ENCODE assay signal across 8 cellular contexts in genomic region chr10:87659571-87660483, GRCh38. TPM values are rescaled to one million over a fixed set of nuclear protein-coding genes. Genes with fewer than 3 reads are reported as not detected.
DNase-seq lines count a peak whose midpoint lies in the region; ATAC-seq and TF ChIP-seq lines count a peak whose summit lies in the region.

Gene PAPSS2, plus strand, starts transcription at chr10:87659878. Its CDS starts 104 bp downstream, at chr10:87659982.

- H3K9me3 ChIP-seq in effector memory CD4-positive, alpha-beta T cell (ENCODE audit: control insufficient read depth, low read length), result no peaks in the 10 kb centered on the region
- no peaks in the 10 kb centered on the region for H3K9me3 ChIP-seq in lung (ENCODE audit: control insufficient read depth in 2 of 2, insufficient read depth in 1 of 2, low read length in 1 of 2)

- peaks cover 19% of the 10 kb centered on the region for H3K4me1 Mint-ChIP-seq in stimulated activated naive CD8-positive, alpha-beta T cell treated with anti-CD3 and anti-CD28 coated beads, Interleukin-15, amount 100 ng/mL, for 72 hours

- H3K36me3 ChIP-seq in effector memory CD4-positive, alpha-beta T cell (ENCODE audit: control insufficient read depth, insufficient read depth, low read length), result no peaks in the 10 kb centered on the region
- no peaks in the 10 kb centered on the region for H3K36me3 ChIP-seq in lung (ENCODE audit: control insufficient read depth in 2 of 2, insufficient read depth in 2 of 2, low read length in 2 of 2)

- no peaks in the 10 kb centered on the region for H3K9me3 Mint-ChIP-seq in stimulated activated naive CD8-positive, alpha-beta T cell treated with anti-CD3 and anti-CD28 coated beads, Interleukin-15, amount 100 ng/mL, for 72 hours

- H3K27ac ChIP-seq in VCaP, result peak within 1 kb of the TSS; percentile 65
- H3K27ac ChIP-seq in effector memory CD4-positive, alpha-beta T cell (ENCODE audit: insufficient read depth, low read length, poor library complexity, severe bottlenecking), result no peak within 1 kb of the TSS
- peak within 1 kb of the TSS; percentile 41 to 94 for H3K27ac ChIP-seq in lung (ENCODE audit: low read depth in 1 of 2, low read length in 1 of 2)

- TF ChIP-seq CTCF in VCaP (conservative IDR thresholded peaks at IDR 0.05) (no peak), lung (IDR thresholded peaks at IDR 0.05; ENCODE audit: control extremely low read depth, extremely low read depth) (no peak)

- H3K4me3 ChIP-seq in effector memory CD4-positive, alpha-beta T cell (ENCODE audit: insufficient read depth, low read depth, low read length, poor library complexity, severe bottlenecking), result peak within 1 kb of the TSS; percentile 61
- H3K4me3 ChIP-seq in lung, result peak within 1 kb of the TSS; percentile 92

- DNase-seq in EL (peak; percentile 83), HT1080 (ENCODE audit: low read depth) (peak; percentile 65), lung (ENCODE audit: low spot score) (peak; percentile 73), NCI-H446 treated with DMSO at 0.1 percent for 48 hours (lab: John Stamatoyannopoulos, UW) (no peak)
- no peak for DNase-seq in effector memory CD4-positive, alpha-beta T cell
- DNase-seq in stimulated activated naive CD8-positive, alpha-beta T cell treated with anti-CD3 and anti-CD28 coated beads, Interleukin-15, amount 100 ng/mL, for 72 hours, result peak in 1 of 2 donors; percentile 19

- peak within 1 kb of the TSS; percentile 33 to 63 for H3K27ac Mint-ChIP-seq in stimulated activated naive CD8-positive, alpha-beta T cell treated with anti-CD3 and anti-CD28 coated beads, Interleukin-15, amount 100 ng/mL, for 72 hours

- peak; percentile 81 for ATAC-seq in lung (ENCODE audit: insufficient read depth, low FRiP score)
- ATAC-seq in stimulated activated naive CD8-positive, alpha-beta T cell treated with anti-CD3 and anti-CD28 coated beads, Interleukin-15, amount 100 ng/mL, for 72 hours, result peak; percentile 68
- no peak for ATAC-seq in HG03439 (IDR thresholded peaks at IDR 0.05; ENCODE audit: unreplicated experiment)

- H3K4me1 ChIP-seq in effector memory CD4-positive, alpha-beta T cell (ENCODE audit: control insufficient read depth, insufficient read depth, low read length, poor library complexity, severe bottlenecking), result peaks cover 9% of the 10 kb centered on the region
- H3K4me1 ChIP-seq in lung (ENCODE audit: control insufficient read depth in 2 of 2, insufficient read depth in 2 of 2, low read length in 2 of 2), result peaks cover 2 to 14% of the 10 kb centered on the region in 2 donors

- peak within 1 kb of the TSS; percentile 80 to 87 for H3K4me3 Mint-ChIP-seq in stimulated activated naive CD8-positive, alpha-beta T cell treated with anti-CD3 and anti-CD28 coated beads, Interleukin-15, amount 100 ng/mL, for 72 hours

- H3K27me3 ChIP-seq in effector memory CD4-positive, alpha-beta T cell (replicated peaks; ENCODE audit: control insufficient read depth, insufficient read depth, low read length, poor library complexity, severe bottlenecking), result peaks cover 7% of the 10 kb centered on the region
- H3K27me3 ChIP-seq in lung (ENCODE audit: control insufficient read depth, insufficient read depth), result no peaks in the 10 kb centered on the region

- WGBS in lung, 2 donors, result 1 to 2% methylated on average over 44 to 82 of the region's 82 CpGs

- peaks cover 80% of the 10 kb centered on the region for H3K27me3 Mint-ChIP-seq in stimulated activated naive CD8-positive, alpha-beta T cell treated with anti-CD3 and anti-CD28 coated beads, Interleukin-15, amount 100 ng/mL, for 72 hours

RNA-seq across cellular contexts. Expression of gene PAPSS2, which starts in this region (rescaled TPM):
- 16.6 and 20.9 TPM in 2 replicates for total RNA-seq in HT1080 (2014; rRNA removed; shearing (Covaris generic))
- polyA plus RNA-seq in HT1080 (2015; cell fraction: cytosol; rRNA removed), result 28.2 and 32.6 TPM in 2 replicates
- 31.4 and 34.4 TPM in 2 replicates for polyA plus RNA-seq in HT1080 (2015; cell fraction: nucleus; rRNA removed)
- total RNA-seq in lung, result 100 to 1,000 TPM; 100 to 107 TPM
- 10 to 100 TPM; 29.0 to 62.1 TPM for polyA plus RNA-seq in lung

Comparison
In these comparisons a context has a peak if more than half of its experiments do, and no peak if none do; other contexts are left out.
1. DNase-seq: peak in EL (single experiment), HT1080 (single experiment) and lung (single experiment); none in effector memory CD4-positive, alpha-beta T cell (0 of 3) and NCI-H446 treated with DMSO at 0.1 percent for 48 hours (single experiment).